Comparison of ENCODE assay signal across 1 cellular context in the genomic region with DNA sequence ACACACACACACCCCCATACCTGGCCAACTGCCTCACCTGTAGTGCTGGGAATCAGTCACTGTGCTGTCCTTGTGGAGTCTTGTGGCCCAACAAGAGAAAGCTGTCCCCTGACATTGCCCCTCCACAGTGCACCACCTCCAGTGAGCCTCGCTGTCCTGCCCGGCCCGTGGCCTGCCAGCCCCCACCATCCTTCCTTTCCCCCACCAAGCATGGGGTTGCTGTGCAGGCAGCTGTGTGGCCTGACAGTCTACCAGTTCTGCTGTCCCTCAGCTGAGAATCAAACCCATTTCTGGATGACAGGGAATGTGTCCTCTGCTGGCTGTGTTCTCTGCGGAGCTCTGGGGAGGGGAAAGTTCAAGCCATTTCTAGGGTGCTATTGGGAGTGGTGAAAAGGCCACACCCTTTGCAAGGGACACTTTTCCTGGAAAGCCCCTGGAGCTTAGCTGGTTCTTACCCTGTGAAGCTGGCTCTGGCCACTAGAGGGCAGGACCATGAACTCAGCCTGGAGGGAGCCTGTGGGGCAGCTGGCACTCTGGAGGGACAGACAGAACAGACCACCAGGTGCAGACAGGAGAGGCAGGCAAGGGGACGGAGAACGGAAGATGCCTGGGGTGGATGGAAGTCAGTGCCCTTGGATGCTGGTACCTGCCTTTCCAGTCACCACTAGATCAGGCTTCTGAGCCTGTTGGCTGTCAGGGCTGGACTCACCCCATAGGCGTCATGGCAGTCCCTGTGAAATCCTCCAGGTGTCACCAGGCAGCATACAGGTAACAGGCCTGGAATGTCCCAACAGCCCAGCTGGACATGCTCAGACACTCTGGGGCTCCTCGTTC.
TF ChIP-seq lines count a peak whose summit lies in the region.

No MANE protein-coding gene starts in this region.

TF ChIP-seq in HepG2, 621 proteins besides CTCF, POLR2A, EP300 and RAD21 (continued from another document and continues in another):
- TF ChIP-seq TFE3 (CRISPR knock-in tag; IDR thresholded peaks at IDR 0.05): no peak
- no peak for TF ChIP-seq ZNF83 (CRISPR knock-in tag; IDR thresholded peaks at IDR 0.05; ENCODE audit: borderline replicate concordance)
- no peak for TF ChIP-seq TGIF2 (CRISPR knock-in tag; IDR thresholded peaks at IDR 0.05)
- TF ChIP-seq ZNF101 (CRISPR knock-in tag; IDR thresholded peaks at IDR 0.05; ENCODE audit: borderline replicate concordance, low read depth): no peak
- no peak for TF ChIP-seq ZNF317 (CRISPR knock-in tag; IDR thresholded peaks at IDR 0.05)
- no peak for TF ChIP-seq ZNF724P (CRISPR knock-in tag; IDR thresholded peaks at IDR 0.05; ENCODE audit: borderline replicate concordance)
- peak; percentile 45; the same call in 1 of the 2 replicates for TF ChIP-seq ZFX (CRISPR knock-in tag; IDR thresholded peaks at IDR 0.05; ENCODE audit: low read depth)
- TF ChIP-seq ZNF44 (CRISPR knock-in tag; IDR thresholded peaks at IDR 0.05): no peak
- TF ChIP-seq, protein P1, sequence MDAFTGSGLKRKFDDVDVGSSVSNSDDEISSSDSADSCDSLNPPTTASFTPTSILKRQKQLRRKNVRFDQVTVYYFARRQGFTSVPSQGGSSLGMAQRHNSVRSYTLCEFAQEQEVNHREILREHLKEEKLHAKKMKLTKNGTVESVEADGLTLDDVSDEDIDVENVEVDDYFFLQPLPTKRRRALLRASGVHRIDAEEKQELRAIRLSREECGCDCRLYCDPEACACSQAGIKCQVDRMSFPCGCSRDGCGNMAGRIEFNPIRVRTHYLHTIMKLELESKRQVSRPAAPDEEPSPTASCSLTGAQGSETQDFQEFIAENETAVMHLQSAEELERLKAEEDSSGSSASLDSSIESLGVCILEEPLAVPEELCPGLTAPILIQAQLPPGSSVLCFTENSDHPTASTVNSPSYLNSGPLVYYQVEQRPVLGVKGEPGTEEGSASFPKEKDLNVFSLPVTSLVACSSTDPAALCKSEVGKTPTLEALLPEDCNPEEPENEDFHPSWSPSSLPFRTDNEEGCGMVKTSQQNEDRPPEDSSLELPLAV (CRISPR knock-in tag; conservative IDR thresholded peaks at IDR 0.05; ENCODE audit: low read depth): no peak
- TF ChIP-seq TOPORS (CRISPR knock-in tag; IDR thresholded peaks at IDR 0.05): no peak
- no peak for TF ChIP-seq ZBTB10 (CRISPR knock-in tag; IDR thresholded peaks at IDR 0.05; ENCODE audit: borderline replicate concordance)
- no peak for TF ChIP-seq IRF1 (CRISPR knock-in tag; IDR thresholded peaks at IDR 0.05; ENCODE audit: low read depth)
- TF ChIP-seq ZNF563 (CRISPR knock-in tag; IDR thresholded peaks at IDR 0.05): no peak
- TF ChIP-seq, protein P2, sequence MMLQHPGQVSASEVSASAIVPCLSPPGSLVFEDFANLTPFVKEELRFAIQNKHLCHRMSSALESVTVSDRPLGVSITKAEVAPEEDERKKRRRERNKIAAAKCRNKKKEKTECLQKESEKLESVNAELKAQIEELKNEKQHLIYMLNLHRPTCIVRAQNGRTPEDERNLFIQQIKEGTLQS (CRISPR knock-in tag; IDR thresholded peaks at IDR 0.05): no peak
- TF ChIP-seq KLF15 (CRISPR knock-in tag; IDR thresholded peaks at IDR 0.05; ENCODE audit: borderline replicate concordance): no peak
- peak; percentile 43 for TF ChIP-seq STAG1 (CRISPR knock-in tag; IDR thresholded peaks at IDR 0.05)
- TF ChIP-seq UBTF (CRISPR knock-in tag; IDR thresholded peaks at IDR 0.05): peak; percentile 39; the same call in 1 of the 2 replicates
- TF ChIP-seq LCORL (IDR thresholded peaks at IDR 0.05): no peak
- TF ChIP-seq LCORL (CRISPR knock-in tag; IDR thresholded peaks at IDR 0.05): no peak
- no peak for TF ChIP-seq RBFOX2 (IDR thresholded peaks at IDR 0.05; ENCODE audit: low read depth, low read length)
- TF ChIP-seq ZNF3 (CRISPR knock-in tag; IDR thresholded peaks at IDR 0.05): no peak
- no peak for TF ChIP-seq SSRP1 (CRISPR knock-in tag; IDR thresholded peaks at IDR 0.05)
- TF ChIP-seq ZNF296 (CRISPR knock-in tag; conservative IDR thresholded peaks at IDR 0.05): no peak
- TF ChIP-seq EEA1 (CRISPR knock-in tag; IDR thresholded peaks at IDR 0.05; ENCODE audit: borderline replicate concordance): no peak
- no peak for TF ChIP-seq MATR3 (CRISPR knock-in tag; IDR thresholded peaks at IDR 0.05)
- TF ChIP-seq CEBPB (IDR thresholded peaks at IDR 0.05; ENCODE audit: borderline replicate concordance, low read depth, low read length): peak; percentile 11; the same call in 1 of the 2 replicates
- TF ChIP-seq CC2D1A (CRISPR knock-in tag; IDR thresholded peaks at IDR 0.05): no peak
- no peak for TF ChIP-seq RBAK (CRISPR knock-in tag; IDR thresholded peaks at IDR 0.05)
- TF ChIP-seq, protein P3, sequence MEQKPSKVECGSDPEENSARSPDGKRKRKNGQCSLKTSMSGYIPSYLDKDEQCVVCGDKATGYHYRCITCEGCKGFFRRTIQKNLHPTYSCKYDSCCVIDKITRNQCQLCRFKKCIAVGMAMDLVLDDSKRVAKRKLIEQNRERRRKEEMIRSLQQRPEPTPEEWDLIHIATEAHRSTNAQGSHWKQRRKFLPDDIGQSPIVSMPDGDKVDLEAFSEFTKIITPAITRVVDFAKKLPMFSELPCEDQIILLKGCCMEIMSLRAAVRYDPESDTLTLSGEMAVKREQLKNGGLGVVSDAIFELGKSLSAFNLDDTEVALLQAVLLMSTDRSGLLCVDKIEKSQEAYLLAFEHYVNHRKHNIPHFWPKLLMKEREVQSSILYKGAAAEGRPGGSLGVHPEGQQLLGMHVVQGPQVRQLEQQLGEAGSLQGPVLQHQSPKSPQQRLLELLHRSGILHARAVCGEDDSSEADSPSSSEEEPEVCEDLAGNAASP (CRISPR knock-in tag; IDR thresholded peaks at IDR 0.05; ENCODE audit: borderline replicate concordance): no peak
- no peak for TF ChIP-seq DNMT3B (CRISPR knock-in tag; conservative IDR thresholded peaks at IDR 0.05)
- no peak for TF ChIP-seq EHMT2 (IDR thresholded peaks at IDR 0.05; ENCODE audit: borderline replicate concordance, low read depth, low read length)
- TF ChIP-seq, protein P4, sequence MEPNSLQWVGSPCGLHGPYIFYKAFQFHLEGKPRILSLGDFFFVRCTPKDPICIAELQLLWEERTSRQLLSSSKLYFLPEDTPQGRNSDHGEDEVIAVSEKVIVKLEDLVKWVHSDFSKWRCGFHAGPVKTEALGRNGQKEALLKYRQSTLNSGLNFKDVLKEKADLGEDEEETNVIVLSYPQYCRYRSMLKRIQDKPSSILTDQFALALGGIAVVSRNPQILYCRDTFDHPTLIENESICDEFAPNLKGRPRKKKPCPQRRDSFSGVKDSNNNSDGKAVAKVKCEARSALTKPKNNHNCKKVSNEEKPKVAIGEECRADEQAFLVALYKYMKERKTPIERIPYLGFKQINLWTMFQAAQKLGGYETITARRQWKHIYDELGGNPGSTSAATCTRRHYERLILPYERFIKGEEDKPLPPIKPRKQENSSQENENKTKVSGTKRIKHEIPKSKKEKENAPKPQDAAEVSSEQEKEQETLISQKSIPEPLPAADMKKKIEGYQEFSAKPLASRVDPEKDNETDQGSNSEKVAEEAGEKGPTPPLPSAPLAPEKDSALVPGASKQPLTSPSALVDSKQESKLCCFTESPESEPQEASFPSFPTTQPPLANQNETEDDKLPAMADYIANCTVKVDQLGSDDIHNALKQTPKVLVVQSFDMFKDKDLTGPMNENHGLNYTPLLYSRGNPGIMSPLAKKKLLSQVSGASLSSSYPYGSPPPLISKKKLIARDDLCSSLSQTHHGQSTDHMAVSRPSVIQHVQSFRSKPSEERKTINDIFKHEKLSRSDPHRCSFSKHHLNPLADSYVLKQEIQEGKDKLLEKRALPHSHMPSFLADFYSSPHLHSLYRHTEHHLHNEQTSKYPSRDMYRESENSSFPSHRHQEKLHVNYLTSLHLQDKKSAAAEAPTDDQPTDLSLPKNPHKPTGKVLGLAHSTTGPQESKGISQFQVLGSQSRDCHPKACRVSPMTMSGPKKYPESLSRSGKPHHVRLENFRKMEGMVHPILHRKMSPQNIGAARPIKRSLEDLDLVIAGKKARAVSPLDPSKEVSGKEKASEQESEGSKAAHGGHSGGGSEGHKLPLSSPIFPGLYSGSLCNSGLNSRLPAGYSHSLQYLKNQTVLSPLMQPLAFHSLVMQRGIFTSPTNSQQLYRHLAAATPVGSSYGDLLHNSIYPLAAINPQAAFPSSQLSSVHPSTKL (CRISPR knock-in tag; IDR thresholded peaks at IDR 0.05): no peak
- TF ChIP-seq ZXDC (CRISPR knock-in tag; IDR thresholded peaks at IDR 0.05): no peak
- no peak for TF ChIP-seq SIN3A (IDR thresholded peaks at IDR 0.05; ENCODE audit: borderline replicate concordance, low read depth, low read length)
- TF ChIP-seq CAMTA2 (CRISPR knock-in tag; IDR thresholded peaks at IDR 0.05; ENCODE audit: borderline replicate concordance): no peak
- no peak for TF ChIP-seq ZNF558 (CRISPR knock-in tag; IDR thresholded peaks at IDR 0.05; ENCODE audit: borderline replicate concordance)
- no peak for TF ChIP-seq ZNF816 (CRISPR knock-in tag; IDR thresholded peaks at IDR 0.05; ENCODE audit: borderline replicate concordance)
- no peak for TF ChIP-seq MEIS2 (CRISPR knock-in tag; IDR thresholded peaks at IDR 0.05)
- TF ChIP-seq ZNF256 (CRISPR knock-in tag; conservative IDR thresholded peaks at IDR 0.05): no peak
- TF ChIP-seq CHD2 (IDR thresholded peaks at IDR 0.05; ENCODE audit: low read depth, low read length): no peak
- TF ChIP-seq ZFP36L1 (CRISPR knock-in tag; IDR thresholded peaks at IDR 0.05): no peak
